8 cellular contexts compared by ENCODE assay signal in the genomic region with DNA sequence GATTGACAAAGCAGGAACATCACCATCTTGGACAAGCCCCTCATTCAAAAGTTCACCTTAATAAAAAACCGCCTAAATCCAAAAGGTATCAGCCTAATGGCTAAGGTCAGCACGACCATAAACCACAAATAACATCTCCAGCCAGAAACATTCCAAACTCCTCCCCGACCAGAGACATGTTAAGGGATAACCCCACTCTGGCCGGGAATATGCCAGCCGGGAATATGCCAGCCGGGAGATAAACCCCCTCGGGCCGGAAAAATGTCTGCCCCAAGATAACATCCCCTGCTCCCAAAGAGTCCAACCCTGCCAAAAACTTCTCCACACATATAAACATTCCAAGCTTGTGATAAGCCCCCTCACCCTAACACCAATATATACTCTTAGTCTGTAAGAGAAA.
A peak's percentile ranks its signal among the peaks of the same experiment; 100 is the strongest.
DNase-seq lines count a peak whose midpoint lies in the region; ATAC-seq and TF ChIP-seq lines count a peak whose summit lies in the region.

No MANE protein-coding gene starts in this region.

- H3K4me1 ChIP-seq in HUES48 (ENCODE audit: control insufficient read depth, insufficient read depth, low read length) (peaks cover 6% of the 10 kb centered on the region), mucosa of stomach (ENCODE audit: control insufficient read depth, insufficient read depth, low read length) (peaks cover 7% of the 10 kb centered on the region)

- H3K27ac ChIP-seq in HUES48 (ENCODE audit: low read depth, low read length), result no peak overlapping the region
- H3K27ac ChIP-seq in brain microvascular endothelial cell, result no peak overlapping the region

- H3K9me3 ChIP-seq in HUES48 (ENCODE audit: control insufficient read depth, insufficient read depth, low read length) (no peaks in the 10 kb centered on the region), mucosa of stomach (ENCODE audit: control insufficient read depth, low read length) (no peaks in the 10 kb centered on the region)

- H3K36me3 ChIP-seq in HUES48 (ENCODE audit: control insufficient read depth, insufficient read depth, low read length) (peaks cover 22% of the 10 kb centered on the region), brain microvascular endothelial cell (replicated peaks) (peaks cover 3% of the 10 kb centered on the region), mucosa of stomach (ENCODE audit: control insufficient read depth, insufficient read depth, low read length) (no peaks in the 10 kb centered on the region)

- peak overlapping the region; percentile 89 for H3K4me3 ChIP-seq in AG09309 (ENCODE audit: control insufficient read depth, low read depth, low read length)
- peak overlapping the region; percentile 91 for H3K4me3 ChIP-seq in HUES48 (ENCODE audit: low read depth, low read length)
- peak overlapping the region; percentile 86 for H3K4me3 ChIP-seq in brain microvascular endothelial cell (ENCODE audit: low read depth, low read length)
- H3K4me3 ChIP-seq in mucosa of stomach (ENCODE audit: low read length), result no peak overlapping the region

- no peak for ATAC-seq in HG03196 (IDR thresholded peaks at IDR 0.05; ENCODE audit: unreplicated experiment)
- no peak for ATAC-seq in HG03025 (IDR thresholded peaks at IDR 0.05; ENCODE audit: low FRiP score, unreplicated experiment)

- H3K9ac ChIP-seq in HUES48 (ENCODE audit: low read depth, low read length), result peak overlapping the region; percentile 78; the same call in 1 of the 2 replicates
- peak overlapping the region; percentile 73 for H3K9ac ChIP-seq in mucosa of stomach (ENCODE audit: low read length)

- TF ChIP-seq CTCF in AG09309 (IDR thresholded peaks at IDR 0.05; ENCODE audit: control insufficient read depth, insufficient read depth, low read depth, low read length, missing control alignments) (no peak), brain microvascular endothelial cell (IDR thresholded peaks at IDR 0.05; ENCODE audit: low read depth, low read length, missing control alignments) (no peak)

- H3K27me3 ChIP-seq in HUES48 (ENCODE audit: control insufficient read depth, insufficient read depth, low read length), result no peaks in the 10 kb centered on the region
- no peaks in the 10 kb centered on the region for H3K27me3 ChIP-seq in brain microvascular endothelial cell (replicated peaks)
- H3K27me3 ChIP-seq in mucosa of stomach (ENCODE audit: control insufficient read depth, insufficient read depth, low read length), result no peaks in the 10 kb centered on the region

- DNase-seq in AG09309 (ENCODE audit: low read depth) (no peak), brain microvascular endothelial cell (no peak), NCI-H1694 (lab: John Stamatoyannopoulos, UW) (no peak)
- no peak for DNase-seq in activated CD4-positive, alpha-beta T cell treated with anti-CD3 and anti-CD28 coated beads, Interleukin-2, amount 50 U/mL, for 1 hour

- in situ Hi-C loops in brain microvascular endothelial cell (cut with HindIII; ENCODE audit: low pct_ligation_motif_present, low sequenced_read_pairs), result no loop called here
